8 cellular contexts compared by ENCODE assay signal in genomic region chr15:41493902-41494189, GRCh38. TPM values are rescaled to one million over a fixed set of nuclear protein-coding genes. Genes with fewer than 3 reads are reported as not detected.
DNase-seq lines count a peak whose midpoint lies in the region; ATAC-seq and TF ChIP-seq lines count a peak whose summit lies in the region.

No MANE protein-coding gene starts in this region.

- H3K27ac Mint-ChIP-seq in activated CD4-positive, alpha-beta T cell treated with anti-CD3 and anti-CD28 coated beads, Interleukin-2, amount 10 ng/mL, durations not matched to agents 7 days and 5 days, result no peak overlapping the region
- H3K27ac Mint-ChIP-seq in Calu3 (ENCODE audit: unreplicated experiment), result no peak overlapping the region

- H3K9me2 ChIP-seq in HCT116 (ENCODE audit: insufficient read depth), result no peaks in the 10 kb centered on the region

- no peak overlapping the region for H2AFZ ChIP-seq in HCT116 (ENCODE audit: low read depth, low read length, poor library complexity, severe bottlenecking)

- H3K27me3 Mint-ChIP-seq in activated CD4-positive, alpha-beta T cell treated with anti-CD3 and anti-CD28 coated beads, Interleukin-2, amount 10 ng/mL, durations not matched to agents 7 days and 5 days, result peaks cover 49% of the 10 kb centered on the region
- peaks cover 12% of the 10 kb centered on the region for H3K27me3 Mint-ChIP-seq in Calu3 (ENCODE audit: unreplicated experiment)

- H3K4me3 ChIP-seq in AG10803 (ENCODE audit: low read length), result peak overlapping the region; percentile 41
- H3K4me3 ChIP-seq in HCT116 (replicated peaks in 1 of 2; ENCODE audit: low read depth in 1 of 2, low read length in 2 of 2), result peak overlapping the region; percentile 38 to 63
- H3K4me3 ChIP-seq in mononuclear cell (ENCODE audit: low read length), result peak overlapping the region; percentile 43

- intact Hi-C loops in HCT116 (cut with micrococcal nuclease) (no loop called here), Calu3 (cut with micrococcal nuclease; ENCODE audit: unreplicated experiment) (no loop called here)

- peak; percentile 37 for ATAC-seq in HCT116

- no peaks in the 10 kb centered on the region for H3K36me3 Mint-ChIP-seq in activated CD4-positive, alpha-beta T cell treated with anti-CD3 and anti-CD28 coated beads, Interleukin-2, amount 10 ng/mL, durations not matched to agents 7 days and 5 days (ENCODE audit: low read depth)
- H3K36me3 Mint-ChIP-seq in Calu3 (ENCODE audit: insufficient read depth, unreplicated experiment), result peaks cover 8% of the 10 kb centered on the region

- TF ChIP-seq POLR2A in HCT116 (IDR thresholded peaks at IDR 0.05; ENCODE audit: borderline replicate concordance, extremely low read depth, insufficient read depth, insufficient read length), result no peak

- H3K4me1 ChIP-seq in HCT116 (ENCODE audit: control insufficient read depth in 1 of 2, insufficient read depth in 2 of 2, low read length in 2 of 2) (peaks cover 37 to 52% of the 10 kb centered on the region in 2 experiments), mononuclear cell (ENCODE audit: insufficient read depth, low read length) (peaks cover 31% of the 10 kb centered on the region)

- no peak overlapping the region for H3K4me3 Mint-ChIP-seq in activated CD4-positive, alpha-beta T cell treated with anti-CD3 and anti-CD28 coated beads, Interleukin-2, amount 10 ng/mL, durations not matched to agents 7 days and 5 days
- H3K4me3 Mint-ChIP-seq in Calu3 (ENCODE audit: low read depth, unreplicated experiment), result no peak overlapping the region

- H3K27me3 ChIP-seq in HCT116 (ENCODE audit: insufficient read depth, low read length) (no peaks in the 10 kb centered on the region), mononuclear cell (ENCODE audit: insufficient read depth, low read length) (peaks cover 65% of the 10 kb centered on the region)

- peak overlapping the region; percentile 38; the same call in 1 of the 2 replicates for H3K9ac ChIP-seq in HCT116 (ENCODE audit: low read length)

- RAD21 ChIA-PET in HCT116 (lab: Charles Lee; ENCODE audit: low non-redundant PET in 1 of 2, low total read pairs in 2 of 2, uncharacterized antibody in 2 of 2, unreplicated experiment in 2 of 2), result interaction anchor here in 1 of 2 experiments (0.6 kb wide), 1 partner anchor 563 kb away, joined by 3 read pairs; no protein-coding TSS in a partner anchor

- TF ChIP-seq RAD21 in HCT116 (IDR thresholded peaks at IDR 0.05; ENCODE audit: low read depth), result no peak

- H3K9me3 ChIP-seq in HCT116 (ENCODE audit: control insufficient read depth in 1 of 2, insufficient read depth in 1 of 2, low read depth in 1 of 2, low read length in 2 of 2) (no peaks in the 10 kb centered on the region), mononuclear cell (ENCODE audit: low read depth, low read length) (no peaks in the 10 kb centered on the region)

- H3K9me3 Mint-ChIP-seq in activated CD4-positive, alpha-beta T cell treated with anti-CD3 and anti-CD28 coated beads, Interleukin-2, amount 10 ng/mL, durations not matched to agents 7 days and 5 days, result no peaks in the 10 kb centered on the region
- H3K9me3 Mint-ChIP-seq in Calu3 (ENCODE audit: low read depth, unreplicated experiment), result no peaks in the 10 kb centered on the region

- DNase-seq in AG10803 (ENCODE audit: low read depth) (no peak), HCT116 (ENCODE audit: low read depth, low spot score) (no peak), GM10248 (ENCODE audit: extremely low spot score) (no peak), T1000 (lab: John Stamatoyannopoulos, UW) (no peak), Calu3 (no peak)
- DNase-seq in activated CD4-positive, alpha-beta T cell treated with anti-CD3 and anti-CD28 coated beads, Interleukin-2, amount 10 ng/mL, durations not matched to agents 7 days and 5 days, result no peak

- TF ChIP-seq CTCF in AG10803 (conservative IDR thresholded peaks at IDR 0.05; ENCODE audit: low read length) (no peak), HCT116 (IDR thresholded peaks at IDR 0.05 in 2 of 3, conservative IDR thresholded peaks at IDR 0.05 in 1 of 3; ENCODE audit: borderline replicate concordance in 1 of 3, insufficient read depth in 1 of 3, low read depth in 2 of 3, low read length in 2 of 3) (no peak), GM10248 (IDR thresholded peaks at IDR 0.05; ENCODE audit: control extremely low read depth, extremely low read depth, low read depth, missing control alignments) (no peak), Calu3 (IDR thresholded peaks at IDR 0.05; ENCODE audit: unreplicated experiment) (no peak)

- POLR2A ChIA-PET in HCT116 (lab: Charles Lee), result no interaction called here
- POLR2A ChIA-PET in GM10248 (lab: Yijun Ruan, JAX), result interaction anchor here (0.9 kb wide), 1 partner anchor 9 kb away, joined by 6 read pairs; no protein-coding TSS in a partner anchor
- POLR2A ChIA-PET in activated CD4-positive, alpha-beta T cell treated with anti-CD3 and anti-CD28 coated beads, Interleukin-2, amount 10 ng/mL, durations not matched to agents 7 days and 5 days (lab: Charles Lee), result no interaction called here

- CTCF ChIA-PET in HCT116 (lab: Charles Lee), result no interaction called here
- CTCF ChIA-PET in GM10248 (lab: Yijun Ruan, JAX), result interaction anchor here (1.2 to 3.2 kb wide), 4 partner anchors 12 to 588 kb away, joined by 3 to 10 read pairs (median 3); no protein-coding TSS in a partner anchor
- CTCF ChIA-PET in activated CD4-positive, alpha-beta T cell treated with anti-CD3 and anti-CD28 coated beads, Interleukin-2, amount 10 ng/mL, durations not matched to agents 7 days and 5 days (lab: Charles Lee), result interaction anchor here (1.2 to 2.2 kb wide), 2 partner anchors 28 to 589 kb away, joined by 4 to 8 read pairs; no protein-coding TSS in a partner anchor
- CTCF ChIA-PET in Calu3 (lab: Charles Lee), result no interaction called here

- H3K36me3 ChIP-seq in HCT116 (ENCODE audit: control insufficient read depth in 1 of 2, insufficient read depth in 2 of 2, low read length in 2 of 2), result no peaks in the 10 kb centered on the region

- H4K20me1 ChIP-seq in HCT116 (ENCODE audit: insufficient read depth), result no peaks in the 10 kb centered on the region

- H3K4me1 Mint-ChIP-seq in activated CD4-positive, alpha-beta T cell treated with anti-CD3 and anti-CD28 coated beads, Interleukin-2, amount 10 ng/mL, durations not matched to agents 7 days and 5 days, result peaks cover 32% of the 10 kb centered on the region
- H3K4me1 Mint-ChIP-seq in Calu3 (ENCODE audit: low read depth, unreplicated experiment), result peaks cover 8% of the 10 kb centered on the region

- H3K27ac ChIP-seq in HCT116 (ENCODE audit: low read depth, low read length), result peak overlapping the region; percentile 76; the same call in 1 of the 2 replicates
- peak overlapping the region; percentile 15 for H3K27ac ChIP-seq in angular gyrus (ENCODE audit: low read depth, low read length)

- H3K4me2 ChIP-seq in HCT116 (ENCODE audit: low read length), result peak overlapping the region; percentile 91

- H3K79me2 ChIP-seq in HCT116 (ENCODE audit: insufficient read depth, low read length), result no peaks in the 10 kb centered on the region

- no TSS peak for BruUV-seq in HCT116 (replicated peaks; lab: Mats Ljungman, UMichigan)
- no TSS peak for BruUV-seq in Calu3 (replicated peaks; lab: Mats Ljungman, UMichigan)

TF ChIP-seq in HCT116, 20 proteins besides CTCF, POLR2A, EP300 and RAD21:
- TF ChIP-seq YY1 (IDR thresholded peaks at IDR 0.05; ENCODE audit: extremely low read depth, insufficient replicate concordance, low read depth, low read length), result no peak
- TF ChIP-seq SP1 (IDR thresholded peaks at IDR 0.05; ENCODE audit: low read depth), result no peak
- no peak for TF ChIP-seq REST (IDR thresholded peaks at IDR 0.05; ENCODE audit: low read depth)
- no peak; the same call in 1 of the 2 replicates for TF ChIP-seq SIN3A (IDR thresholded peaks at IDR 0.05; ENCODE audit: low read depth)
- no peak for TF ChIP-seq EGR1 (IDR thresholded peaks at IDR 0.05; ENCODE audit: low read depth)
- no peak for TF ChIP-seq EZH2phosphoT487 (IDR thresholded peaks at IDR 0.05; ENCODE audit: borderline replicate concordance)

RNA-seq across cellular contexts. Expression of gene ITPKA, which starts 0.2 kb away (rescaled TPM):
- 10.8 TPM for total RNA-seq in HCT116 (2021; ENCODE audit: unreplicated experiment)
- 12.5 and 17.8 TPM in 2 replicates for polyA plus RNA-seq in HCT116 (2012)
- 0.10 TPM for total RNA-seq in mononuclear cell
- under 1 TPM in 1 of 2 experiments, not detected in 1; 0.35 TPM for total RNA-seq in activated CD4-positive, alpha-beta T cell treated with anti-CD3 and anti-CD28 coated beads, Interleukin-2, amount 10 ng/mL, durations not matched to agents 7 days and 5 days
- 0.61 and 0.68 TPM in 2 replicates for total RNA-seq in Calu3 (2022)

RNA-seq across cellular contexts. Expression of gene LTK, which starts 19.8 kb away (rescaled TPM):
- total RNA-seq in HCT116 (2021; ENCODE audit: unreplicated experiment) (9.2 TPM), mononuclear cell (1.6 TPM), Calu3 (2022) (0.24 and 0.32 TPM in 2 replicates)
- 7.0 and 7.5 TPM in 2 replicates for polyA plus RNA-seq in HCT116 (2012)
- 1 to 10 TPM in 1 of 2 experiments, under 1 TPM in 1; 0.87 to 1.1 TPM for total RNA-seq in activated CD4-positive, alpha-beta T cell treated with anti-CD3 and anti-CD28 coated beads, Interleukin-2, amount 10 ng/mL, durations not matched to agents 7 days and 5 days

RNA-seq across cellular contexts. Expression of gene RPAP1, which starts 50.2 kb away (rescaled TPM):
- total RNA-seq in HCT116 (2021; ENCODE audit: unreplicated experiment), result 46.4 TPM
- 25.4 and 26.3 TPM in 2 replicates for polyA plus RNA-seq in HCT116 (2012)
- 9.9 TPM for total RNA-seq in mononuclear cell
- total RNA-seq in activated CD4-positive, alpha-beta T cell treated with anti-CD3 and anti-CD28 coated beads, Interleukin-2, amount 10 ng/mL, durations not matched to agents 7 days and 5 days, result 10 to 100 TPM; 33.8 to 36.3 TPM
- 33.3 and 35.4 TPM in 2 replicates for total RNA-seq in Calu3 (2022)

Comparison
In these comparisons a context has a peak if more than half of its experiments do, and no peak if none do; other contexts are left out.
1. CTCF ChIA-PET loops: an anchor here in GM10248 (1.2 to 3.2 kb wide) and activated CD4-positive, alpha-beta T cell treated with anti-CD3 and anti-CD28 coated beads, Interleukin-2, amount 10 ng/mL, durations not matched to agents 7 days and 5 days (1.2 to 2.2 kb wide); none called in HCT116 and Calu3.